ENCODE assay signal across 13 cellular contexts in genomic region chr6:116512709-116513108, GRCh38. TPM values are rescaled to one million over a fixed set of nuclear protein-coding genes. Genes with fewer than 3 reads are reported as not detected.
DNase-seq lines count a peak whose midpoint lies in the region; ATAC-seq and TF ChIP-seq lines count a peak whose summit lies in the region.
"Had no signal": no experiment of that assay in that cellular context is flagged by ENCODE, and none has a peak within 500 bp of the region (broad histone marks: within the 10 kb centered on the region; RNA-seq: fewer than 3 reads in every experiment).

No MANE protein-coding gene starts in this region.

- TF ChIP-seq CTCF in AG09309 (IDR thresholded peaks at IDR 0.05; ENCODE audit: control insufficient read depth, insufficient read depth, low read depth, low read length, missing control alignments) (no peak), ascending aorta (IDR thresholded peaks at IDR 0.05) (no peak), gastroesophageal sphincter (IDR thresholded peaks at IDR 0.05) (no peak), gastrocnemius medialis (IDR thresholded peaks at IDR 0.05 in 4 of 5, conservative IDR thresholded peaks at IDR 0.05 in 1 of 5) (no peak)
- no peak for TF ChIP-seq CTCF in CD8-positive, alpha-beta T cell (IDR thresholded peaks at IDR 0.05)

- DNase-seq in AG09309 (ENCODE audit: low read depth) (no peak), ascending aorta (ENCODE audit: low spot score in 2 of 2) (no peak), gastrocnemius medialis (no peak), ACHN (no peak), foreskin melanocyte (no peak)
- DNase-seq in CD8-positive, alpha-beta T cell = no peak
- DNase-seq: NCI-H2081, retina had no signal

- CTCF ChIA-PET in CD8-positive, alpha-beta T cell (lab: Charles Lee) = interaction anchor here (0.7 to 1.6 kb wide), 2 partner anchors 13 to 21 kb away, joined by 3 read pairs; no protein-coding TSS in a partner anchor

- peak overlapping the region; percentile 50 for H3K4me3 ChIP-seq in AG09309 (ENCODE audit: control insufficient read depth, low read depth, low read length)
- H3K4me3 ChIP-seq in ascending aorta = peak overlapping the region; percentile 58 to 69
- H3K4me3 ChIP-seq in gastroesophageal sphincter = peak overlapping the region; percentile 49 to 50
- peak overlapping the region; percentile 37 to 52 (median 46) for H3K4me3 ChIP-seq in gastrocnemius medialis
- no peak overlapping the region for H3K4me3 ChIP-seq in CD8-positive, alpha-beta T cell (ENCODE audit: low read depth, low read length)

- H3K27me3 ChIP-seq in ascending aorta = no peaks in the 10 kb centered on the region
- H3K27me3 ChIP-seq in gastroesophageal sphincter = no peaks in the 10 kb centered on the region
- no peaks in the 10 kb centered on the region for H3K27me3 ChIP-seq in gastrocnemius medialis
- no peaks in the 10 kb centered on the region for H3K27me3 ChIP-seq in CD8-positive, alpha-beta T cell (ENCODE audit: insufficient read depth, low read length)

- peak overlapping the region; percentile 92 to 93 for H3K27ac ChIP-seq in ascending aorta
- peak overlapping the region; percentile 82 to 90 (median 85) for H3K27ac ChIP-seq in gastroesophageal sphincter
- H3K27ac ChIP-seq in gastrocnemius medialis = peak overlapping the region; percentile 69 to 79 (median 70)
- no peak overlapping the region for H3K27ac ChIP-seq in CD8-positive, alpha-beta T cell (ENCODE audit: low read depth, low read length)

- no peak for TF ChIP-seq EP300 in gastroesophageal sphincter (IDR thresholded peaks at IDR 0.05)

- intact Hi-C loops in ascending aorta (cut with DNase I) (loop anchor here (2.0 to 5.0 kb wide), 2 partner anchors 140 to 232 kb away; partner anchors contain the start of gene DSE), gastrocnemius medialis (cut with DNase I; ENCODE audit: low total_unique reads) (no loop called here)
- intact Hi-C loops in CD8-positive, alpha-beta T cell (cut with DNase I, micrococcal nuclease) = no loop called here

- H3K4me1 ChIP-seq in ascending aorta = peaks cover 0 to 2% of the 10 kb centered on the region in 2 donors
- peaks cover 0 to 27% (median 5%) of the 10 kb centered on the region in 3 donors for H3K4me1 ChIP-seq in gastroesophageal sphincter
- H3K4me1 ChIP-seq in gastrocnemius medialis = no peaks in the 10 kb centered on the region
- no peaks in the 10 kb centered on the region for H3K4me1 ChIP-seq in CD8-positive, alpha-beta T cell (ENCODE audit: insufficient read depth, low read length)

- peaks cover 11% of the 10 kb centered on the region for H3K9me3 Mint-ChIP-seq in CD8-positive, alpha-beta T cell
- H3K9me3 Mint-ChIP-seq: activated naive CD4-positive, alpha-beta T cell treated with anti-CD3 and anti-CD28 coated beads, Interleukin-2, amount 50 U/mL, for 72 hours had no signal

- no peaks in the 10 kb centered on the region for H3K9me3 ChIP-seq in ascending aorta
- H3K9me3 ChIP-seq in gastroesophageal sphincter = no peaks in the 10 kb centered on the region
- H3K9me3 ChIP-seq in gastrocnemius medialis = no peaks in the 10 kb centered on the region
- H3K9me3 ChIP-seq in CD8-positive, alpha-beta T cell (ENCODE audit: low read length) = no peaks in the 10 kb centered on the region

- H3K36me3 Mint-ChIP-seq in CD8-positive, alpha-beta T cell = no peaks in the 10 kb centered on the region

- no peaks in the 10 kb centered on the region for H3K4me1 Mint-ChIP-seq in CD8-positive, alpha-beta T cell (ENCODE audit: low read depth)

- no peak overlapping the region for H3K4me3 Mint-ChIP-seq in CD8-positive, alpha-beta T cell
- H3K4me3 Mint-ChIP-seq: B cell had no signal

- in situ Hi-C loops in gastrocnemius medialis (cut with MboI; ENCODE audit: low sequenced_read_pairs in 4 of 4) = no loop called here
- in situ Hi-C loops in ACHN (cut with HindIII; ENCODE audit: low pct_ligation_motif_present, low pct_unique_long_range_greater_than_20kb, low sequenced_read_pairs) = no loop called here

- no peaks in the 10 kb centered on the region for H3K27me3 Mint-ChIP-seq in CD8-positive, alpha-beta T cell (ENCODE audit: low read depth)
- H3K27me3 Mint-ChIP-seq: B cell had no signal

- H3K27ac Mint-ChIP-seq in CD8-positive, alpha-beta T cell = no peak overlapping the region
- H3K27ac Mint-ChIP-seq: activated naive CD4-positive, alpha-beta T cell treated with anti-CD3 and anti-CD28 coated beads, Interleukin-2, amount 50 U/mL, for 72 hours; B cell had no signal

- peaks cover 4 to 27% of the 10 kb centered on the region in 2 donors for H3K36me3 ChIP-seq in ascending aorta
- peaks cover 0 to 7% of the 10 kb centered on the region in 2 donors for H3K36me3 ChIP-seq in gastroesophageal sphincter
- no peaks in the 10 kb centered on the region for H3K36me3 ChIP-seq in gastrocnemius medialis
- no peaks in the 10 kb centered on the region for H3K36me3 ChIP-seq in CD8-positive, alpha-beta T cell (ENCODE audit: insufficient read depth, low read length)

- TF ChIP-seq POLR2A in gastroesophageal sphincter (IDR thresholded peaks at IDR 0.05) (no peak), gastrocnemius medialis (IDR thresholded peaks at IDR 0.05) (no peak)

- POLR2A ChIA-PET in CD8-positive, alpha-beta T cell (lab: Charles Lee) = no interaction called here

- ATAC-seq in gastroesophageal sphincter (no peak), gastrocnemius medialis (no peak), HG03565 (IDR thresholded peaks at IDR 0.05; ENCODE audit: unreplicated experiment) (no peak)
- no peak for ATAC-seq in CD8-positive, alpha-beta T cell
- ATAC-seq: activated naive CD4-positive, alpha-beta T cell treated with anti-CD3 and anti-CD28 coated beads, Interleukin-2, amount 50 U/mL, for 72 hours had no signal

RNA-seq across cellular contexts. Expression of gene CALHM5, which starts 1.3 kb away (rescaled TPM):
- total RNA-seq in ascending aorta (3.4 TPM), gastroesophageal sphincter (1 to 10 TPM in 3 of 4 donors, under 1 TPM in 1; 0.81 to 6.0 (median 3.0) TPM), gastrocnemius medialis (1 to 10 TPM in 1 of 4 donors, under 1 TPM in 3; 0.56 to 1.5 (median 0.82) TPM)
- not detected for total RNA-seq in CD8-positive, alpha-beta T cell
- total RNA-seq: activated naive CD4-positive, alpha-beta T cell treated with anti-CD3 and anti-CD28 coated beads, Interleukin-2, amount 50 U/mL, for 72 hours; B cell; T-helper 2 cell treated with Interferon-gamma antibody and Interleukin-4, amounts not matched to agents 100 ng/mL and 5 ng/mL, for 36 hours had no signal

RNA-seq across cellular contexts. Expression of gene TRAPPC3L, which starts 32.8 kb away (rescaled TPM):
- total RNA-seq in ascending aorta (not detected), gastroesophageal sphincter (not detected), gastrocnemius medialis (not detected)
- total RNA-seq in CD8-positive, alpha-beta T cell = not detected
- total RNA-seq: activated naive CD4-positive, alpha-beta T cell treated with anti-CD3 and anti-CD28 coated beads, Interleukin-2, amount 50 U/mL, for 72 hours; B cell; T-helper 2 cell treated with Interferon-gamma antibody and Interleukin-4, amounts not matched to agents 100 ng/mL and 5 ng/mL, for 36 hours had no signal

RNA-seq across cellular contexts. Expression of gene CALHM4, which starts 40.8 kb away (rescaled TPM):
- not detected for total RNA-seq in ascending aorta
- not detected for total RNA-seq in gastroesophageal sphincter
- not detected for total RNA-seq in gastrocnemius medialis
- total RNA-seq in CD8-positive, alpha-beta T cell = not detected
- total RNA-seq: activated naive CD4-positive, alpha-beta T cell treated with anti-CD3 and anti-CD28 coated beads, Interleukin-2, amount 50 U/mL, for 72 hours; B cell; T-helper 2 cell treated with Interferon-gamma antibody and Interleukin-4, amounts not matched to agents 100 ng/mL and 5 ng/mL, for 36 hours had no signal

RNA-seq across cellular contexts. Expression of gene CALHM6, which starts 51.5 kb away (rescaled TPM):
- total RNA-seq in ascending aorta (not detected), gastroesophageal sphincter (1 to 10 TPM in 2 of 4 donors, under 1 TPM in 1, not detected in 1; 0.50 to 6.9 (median 4.2) TPM), gastrocnemius medialis (1 to 10 TPM in 1 of 4 donors, under 1 TPM in 3; 0.63 to 2.3 (median 0.86) TPM)
- total RNA-seq in CD8-positive, alpha-beta T cell = 1 to 10 TPM; 2.9 to 3.4 TPM

RNA-seq across cellular contexts. Expression of gene RWDD1, which starts 58.6 kb away (rescaled TPM):
- total RNA-seq in ascending aorta = 11.0 TPM
- 10 to 100 TPM; 56.1 to 77.3 (median 60.3) TPM for total RNA-seq in gastroesophageal sphincter
- 10 to 100 TPM; 42.1 to 63.8 (median 51.2) TPM for total RNA-seq in gastrocnemius medialis
- total RNA-seq in CD8-positive, alpha-beta T cell = 10 to 100 TPM; 65.1 to 68.7 TPM
